In the genomic region with DNA sequence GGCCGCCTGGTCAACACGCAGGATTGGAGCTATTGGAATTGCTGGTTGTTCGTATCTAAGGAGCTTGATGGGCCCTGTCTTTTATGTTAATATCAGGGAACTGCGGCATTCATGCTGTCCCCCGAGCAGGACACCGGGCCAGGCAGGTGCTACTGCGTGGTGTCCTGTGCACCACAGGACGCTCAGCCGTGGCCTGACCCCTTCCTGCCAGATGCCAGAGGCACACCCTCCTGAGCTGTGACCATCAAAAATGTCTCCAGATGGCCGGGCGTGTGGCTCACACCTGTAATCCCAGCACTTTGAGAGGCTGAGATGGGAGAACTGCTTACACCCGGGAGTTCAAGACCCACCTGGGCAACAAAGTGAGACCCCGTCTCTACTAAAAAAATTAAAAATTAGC, we compare ENCODE assay signal across 18 cellular contexts.
"Had no signal": no experiment of that assay in that cellular context is flagged by ENCODE, and none has a peak within 500 bp of the region (broad histone marks: within the 10 kb centered on the region; RNA-seq: fewer than 3 reads in every experiment).

No MANE protein-coding gene starts in this region.

- H3K36me3 ChIP-seq: heart right ventricle, left lung, lower lobe of right lung had no signal

- ATAC-seq: foreskin keratinocyte, heart right ventricle, left lung, left ventricle myocardium superior, lower lobe of right lung, mucosa of descending colon had no signal

- H3K4me3 ChIP-seq: coronary artery, dorsolateral prefrontal cortex, esophagus muscularis mucosa, heart right ventricle, left lung, lower lobe of right lung, mucosa of descending colon had no signal

- DNase-seq: dermis blood vessel endothelial cell; dorsolateral prefrontal cortex; effector CD4-positive, alpha-beta T cell; effector memory CD4-positive, alpha-beta T cell; foreskin keratinocyte; glutamatergic neuron; head of caudate nucleus; hippocampal formation; kidney glomerular epithelial cell; left ventricle myocardium superior; lower lobe of right lung; mesenchymal stem cell; mucosa of descending colon; naive B cell had no signal

- H3K9me3 ChIP-seq: esophagus muscularis mucosa, heart right ventricle, left lung, lower lobe of right lung, mucosa of descending colon had no signal

- H3K27me3 ChIP-seq: dorsolateral prefrontal cortex, esophagus muscularis mucosa, foreskin keratinocyte, heart right ventricle, left lung had no signal

- H3K27ac ChIP-seq: coronary artery, dorsolateral prefrontal cortex, esophagus muscularis mucosa, foreskin keratinocyte, heart right ventricle, left lung, lower lobe of right lung had no signal

- H3K4me1 ChIP-seq: foreskin keratinocyte, left lung, lower lobe of right lung had no signal
